Comparison of ENCODE assay signal across 8 cellular contexts in genomic region chr2:230715201-230715600, GRCh38. TPM values are rescaled to one million over a fixed set of nuclear protein-coding genes. Genes with fewer than 3 reads are reported as not detected.
A peak's percentile ranks its signal among the peaks of the same experiment; 100 is the strongest.
DNase-seq lines count a peak whose midpoint lies in the region; TF ChIP-seq lines count a peak whose summit lies in the region.
"Had no signal": no experiment of that assay in that cellular context is flagged by ENCODE, and none has a peak within 500 bp of the region (broad histone marks: within the 10 kb centered on the region; RNA-seq: fewer than 3 reads in every experiment).

No MANE protein-coding gene starts in this region.

- H3K27ac Mint-ChIP-seq in endodermal cell = no peak overlapping the region

- no peaks in the 10 kb centered on the region for H3K9me3 Mint-ChIP-seq in endodermal cell

- no peak overlapping the region for H3K4ac ChIP-seq in neuronal stem cell (ENCODE audit: low read length)

- no peaks in the 10 kb centered on the region for H3K36me3 ChIP-seq in SU-DHL-6 (ENCODE audit: low read length)
- peaks cover 13% of the 10 kb centered on the region for H3K36me3 ChIP-seq in endodermal cell (ENCODE audit: control insufficient read depth, insufficient read depth, low read length)
- H3K36me3 ChIP-seq in neuronal stem cell (replicated peaks in 1 of 2; ENCODE audit: control insufficient read depth in 2 of 2, insufficient read depth in 2 of 2, low read length in 2 of 2) = peaks cover 0 to 8% of the 10 kb centered on the region in 2 donors

- no peak overlapping the region for H2BK120ac ChIP-seq in neuronal stem cell (ENCODE audit: low read depth, low read length)

- 89 to 100% methylated on average over 3 of the region's 3 CpGs for WGBS in endodermal cell (ENCODE audit: insufficient coverage in 1 of 2, insufficient read length in 1 of 2), 2 experiments
- no CpG with 5 or more reads among the region's 3 CpGs for WGBS in neuronal stem cell (ENCODE audit: extremely low coverage in 2 of 2, insufficient read length in 2 of 2, insufficient replicate concordance in 1 of 2), 2 donors

- DNase-seq in GM12865 (ENCODE audit: low read depth) = no peak
- DNase-seq in endodermal cell = peak; percentile 22
- peak; percentile 42 for DNase-seq in pons (ENCODE audit: low spot score)
- DNase-seq in mucosa of gallbladder (ENCODE audit: low spot score) = no peak
- no peak for DNase-seq in neuronal stem cell (ENCODE audit: low spot score)
- DNase-seq in A172 (ENCODE audit: low spot score) = no peak
- DNase-seq: NCI-H510A had no signal

- peaks cover 11% of the 10 kb centered on the region for H3K36me3 Mint-ChIP-seq in endodermal cell (ENCODE audit: low read depth)

- no peak overlapping the region for H2BK5ac ChIP-seq in neuronal stem cell (ENCODE audit: low read length)

- H3K79me2 ChIP-seq in SU-DHL-6 (ENCODE audit: insufficient read depth, low read length) = peaks cover 73% of the 10 kb centered on the region

- no peaks in the 10 kb centered on the region for H3K27me3 Mint-ChIP-seq in endodermal cell (ENCODE audit: insufficient read depth)

- no peaks in the 10 kb centered on the region for H3K9me2 ChIP-seq in SU-DHL-6 (replicated peaks; ENCODE audit: insufficient read depth, low read length)

- no peak overlapping the region for H2BK12ac ChIP-seq in neuronal stem cell (ENCODE audit: low read length)

- no peak overlapping the region for H4K91ac ChIP-seq in neuronal stem cell (ENCODE audit: low read depth, low read length, poor library complexity)

- H3K9ac ChIP-seq in SU-DHL-6 (ENCODE audit: low read length) (peak overlapping the region; percentile 85; the same call in 1 of the 2 replicates), endodermal cell (ENCODE audit: extremely low read depth, low read length, poor library complexity, severe bottlenecking) (no peak overlapping the region), neuronal stem cell (ENCODE audit: low read depth, low read length, poor library complexity) (no peak overlapping the region)

- H3K4me3 ChIP-seq in GM12865 (ENCODE audit: low read depth, low read length) (peak overlapping the region; percentile 88), SU-DHL-6 (ENCODE audit: insufficient read depth, low read length, poor library complexity, severe bottlenecking) (peak overlapping the region; percentile 94), endodermal cell (ENCODE audit: low read length) (peak overlapping the region; percentile 93), neuronal stem cell (ENCODE audit: low read length in 2 of 2) (no peak overlapping the region)

- no peak overlapping the region for H2BK15ac ChIP-seq in neuronal stem cell (ENCODE audit: low read length)

- H3K4me1 Mint-ChIP-seq in endodermal cell = peaks cover 42% of the 10 kb centered on the region

- H3K27ac ChIP-seq in SU-DHL-6 (ENCODE audit: low read depth, low read length) (no peak overlapping the region), endodermal cell (ENCODE audit: low read depth, low read length) (no peak overlapping the region), neuronal stem cell (replicated peaks; ENCODE audit: low read length) (no peak overlapping the region)

- H3K14ac ChIP-seq in neuronal stem cell (ENCODE audit: low read length) = no peak overlapping the region

- H3K27me3 ChIP-seq in SU-DHL-6 (ENCODE audit: low read length) (no peaks in the 10 kb centered on the region), endodermal cell (ENCODE audit: control insufficient read depth, insufficient read depth, low read length, poor library complexity, severe bottlenecking) (no peaks in the 10 kb centered on the region), neuronal stem cell (ENCODE audit: control insufficient read depth in 3 of 3, insufficient read depth in 3 of 3, low read depth in 1 of 3, low read length in 3 of 3) (no peaks in the 10 kb centered on the region)

- H3F3A ChIP-seq in SU-DHL-6 (ENCODE audit: insufficient read depth) = peaks cover 21% of the 10 kb centered on the region

- peaks cover 16% of the 10 kb centered on the region for H4K20me1 ChIP-seq in SU-DHL-6 (ENCODE audit: low read depth, low read length)

- no peak overlapping the region for H4K8ac ChIP-seq in neuronal stem cell (ENCODE audit: low read depth, low read length)

- H3K4me2 ChIP-seq in SU-DHL-6 (ENCODE audit: low read depth, low read length, poor library complexity, severe bottlenecking) (peak overlapping the region; percentile 98), neuronal stem cell (ENCODE audit: insufficient read depth, low read length, poor library complexity, severe bottlenecking) (no peak overlapping the region)

- no peak overlapping the region for H3K23ac ChIP-seq in neuronal stem cell (ENCODE audit: low read depth, low read length, poor library complexity)

- H3K9me3 ChIP-seq in SU-DHL-6 (ENCODE audit: insufficient read depth, low read length) = no peaks in the 10 kb centered on the region
- no peaks in the 10 kb centered on the region for H3K9me3 ChIP-seq in endodermal cell (ENCODE audit: control insufficient read depth, low read length)
- no peaks in the 10 kb centered on the region for H3K9me3 ChIP-seq in neuronal stem cell (replicated peaks in 1 of 2; ENCODE audit: control insufficient read depth in 2 of 2, insufficient read depth in 1 of 2, low read depth in 1 of 2, low read length in 2 of 2)

- TF ChIP-seq CTCF in GM12865 (IDR thresholded peaks at IDR 0.05; ENCODE audit: insufficient read depth, low read depth, low read length, missing control alignments) = no peak
- no peak for TF ChIP-seq CTCF in SU-DHL-6 (IDR thresholded peaks at IDR 0.05; ENCODE audit: insufficient read depth, low read length, poor library complexity, severe bottlenecking)
- no peak for TF ChIP-seq CTCF in endodermal cell (conservative IDR thresholded peaks at IDR 0.05)

- H2AFZ ChIP-seq in SU-DHL-6 (ENCODE audit: low read depth, low read length, severe bottlenecking) (no peak overlapping the region), neuronal stem cell (ENCODE audit: low read length) (no peak overlapping the region)

- H3K4me1 ChIP-seq in endodermal cell (ENCODE audit: control insufficient read depth, insufficient read depth, low read length) = peaks cover 11% of the 10 kb centered on the region
- peaks cover 2 to 9% of the 10 kb centered on the region in 2 donors for H3K4me1 ChIP-seq in neuronal stem cell (ENCODE audit: control insufficient read depth in 2 of 2, insufficient read depth in 1 of 2, low read depth in 1 of 2, low read length in 2 of 2)

- H3K18ac ChIP-seq in neuronal stem cell (ENCODE audit: low read length) = no peak overlapping the region

- H3K4me3 Mint-ChIP-seq in endodermal cell = peak overlapping the region; percentile 4

- H3K79me1 ChIP-seq in neuronal stem cell (ENCODE audit: low read depth, low read length) = peaks cover 6% of the 10 kb centered on the region

- H2AK5ac ChIP-seq in neuronal stem cell (ENCODE audit: low read depth, low read length) = no peak overlapping the region

RNA-seq across cellular contexts. Expression of gene CAB39, which starts 2.6 kb away (rescaled TPM):
- total RNA-seq in endodermal cell = 10 to 100 TPM; 41.4 to 48.4 TPM
- polyA plus RNA-seq in endodermal cell (2013, experiment 1 of 2) = 49.7 TPM
- 46.8 TPM for polyA plus RNA-seq in endodermal cell (2013, experiment 2 of 2)
- 73.8 TPM for total RNA-seq in mucosa of gallbladder
- polyA plus RNA-seq in neuronal stem cell (2013, experiment 1 of 2) = 26.9 TPM
- polyA plus RNA-seq in neuronal stem cell (2013, experiment 2 of 2) = 26.4 TPM
- 49.8 and 51.9 TPM in 2 replicates for total RNA-seq in A172 (2014; rRNA removed; shearing (Covaris generic))

Comparison
In these comparisons a context has a peak if more than half of its experiments do, and no peak if none do; other contexts are left out.
1. DNase-seq: peak in endodermal cell (single experiment) and pons (single experiment); none in GM12865 (single experiment), mucosa of gallbladder (single experiment), neuronal stem cell (single experiment) and A172 (single experiment).
2. H3K4me3 ChIP-seq: peak in GM12865 (single experiment), SU-DHL-6 (single experiment) and endodermal cell (single experiment); none in neuronal stem cell (0 of 2).